19 cellular contexts compared by ENCODE assay signal in genomic region chr1:230401763-230402294, GRCh38. TPM values are rescaled to one million over a fixed set of nuclear protein-coding genes. Genes with fewer than 3 reads are reported as not detected.
DNase-seq lines count a peak whose midpoint lies in the region; TF ChIP-seq lines count a peak whose summit lies in the region.
"Had no signal": no experiment of that assay in that cellular context is flagged by ENCODE, and none has a peak within 500 bp of the region (broad histone marks: within the 10 kb centered on the region; RNA-seq: fewer than 3 reads in every experiment).

No MANE protein-coding gene starts in this region.

- H3K27ac ChIP-seq in angular gyrus (ENCODE audit: low read depth, low read length): peak overlapping the region; percentile 44
- no peak overlapping the region for H3K27ac ChIP-seq in CD8-positive, alpha-beta memory T cell (ENCODE audit: low read depth, low read length)
- H3K27ac ChIP-seq: heart right ventricle, testis had no signal

- no peaks in the 10 kb centered on the region for H3K27me3 ChIP-seq in CD8-positive, alpha-beta memory T cell (ENCODE audit: insufficient read depth, low read length, poor library complexity, severe bottlenecking)
- H3K27me3 ChIP-seq: BE2C, testis had no signal

- no peaks in the 10 kb centered on the region for H3K4me1 Mint-ChIP-seq in CD8-positive, alpha-beta memory T cell
- H3K4me1 Mint-ChIP-seq: naive thymus-derived CD8-positive, alpha-beta T cell had no signal

- no peaks in the 10 kb centered on the region for H3K36me3 Mint-ChIP-seq in CD8-positive, alpha-beta memory T cell
- H3K36me3 Mint-ChIP-seq: activated naive CD8-positive, alpha-beta T cell; naive thymus-derived CD8-positive, alpha-beta T cell had no signal

- H3K27ac Mint-ChIP-seq in CD8-positive, alpha-beta memory T cell: no peak overlapping the region
- H3K27ac Mint-ChIP-seq: activated naive CD8-positive, alpha-beta T cell had no signal

- no peak for TF ChIP-seq CTCF in fibroblast of the aortic adventitia (IDR thresholded peaks at IDR 0.05; ENCODE audit: insufficient read depth, low read length)

- POLR2A ChIA-PET in CD8-positive, alpha-beta memory T cell (lab: Charles Lee): no interaction called here

- no peaks in the 10 kb centered on the region for H3K36me3 ChIP-seq in CD8-positive, alpha-beta memory T cell (ENCODE audit: insufficient read depth, low read length)
- H3K36me3 ChIP-seq: heart right ventricle had no signal

- peaks cover 0 to 2% (median 0%) of the 10 kb centered on the region in 5 donors for H3K9me3 Mint-ChIP-seq in CD8-positive, alpha-beta memory T cell

- CTCF ChIA-PET in CD8-positive, alpha-beta memory T cell (lab: Charles Lee): no interaction called here

- no peak overlapping the region for H3K4me3 ChIP-seq in fibroblast of the aortic adventitia (ENCODE audit: low read depth, low read length)
- H3K4me3 ChIP-seq in CD8-positive, alpha-beta memory T cell (ENCODE audit: low read length): no peak overlapping the region
- H3K4me3 ChIP-seq: heart right ventricle, testis had no signal

- H3K4me1 ChIP-seq in CD8-positive, alpha-beta memory T cell (ENCODE audit: insufficient read depth, low read length): no peaks in the 10 kb centered on the region
- H3K4me1 ChIP-seq: BE2C, testis had no signal

- no peak overlapping the region for H3K4me3 Mint-ChIP-seq in CD8-positive, alpha-beta memory T cell
- H3K4me3 Mint-ChIP-seq: activated naive CD8-positive, alpha-beta T cell; naive thymus-derived CD8-positive, alpha-beta T cell had no signal

- DNase-seq in GM03348 (ENCODE audit: low spot score) (peak; percentile 31), fibroblast of the aortic adventitia (ENCODE audit: low read depth) (peak; percentile 1), non-pigmented ciliary epithelial cell (ENCODE audit: low read depth) (peak; percentile 68), HT-29 (ENCODE audit: low spot score) (no peak), kidney glomerular epithelial cell (lab: John Stamatoyannopoulos, UW) (no peak), NCI-H146 (lab: John Stamatoyannopoulos, UW) (no peak)
- no peak for DNase-seq in CD8-positive, alpha-beta memory T cell
- DNase-seq: activated T-cell treated with anti-CD3 and anti-CD28 coated beads, Interleukin-2, amount 50 U/mL, for 1 hour; BE2C; cerebellar nuclear complex; heart right ventricle; left colon; naive thymus-derived CD8-positive, alpha-beta T cell; NCI-H1694; NCI-H526; stimulated activated CD4-positive, alpha-beta T cell treated with anti-CD3 and anti-CD28 coated beads, Interleukin-2, amount 100 ng/mL, for 48 hours; testis had no signal

- no peaks in the 10 kb centered on the region for H3K9me3 ChIP-seq in CD8-positive, alpha-beta memory T cell (ENCODE audit: low read length)
- H3K9me3 ChIP-seq: BE2C, heart right ventricle, testis had no signal

- H3K27me3 Mint-ChIP-seq in CD8-positive, alpha-beta memory T cell: peaks cover 18 to 57% of the 10 kb centered on the region in 2 donors

RNA-seq across cellular contexts. Expression of gene PGBD5, which starts 24.3 kb away (rescaled TPM):
- not detected in 2 replicates for total RNA-seq in fibroblast of the aortic adventitia (ENCODE audit: low replicate concordance)
- not detected for total RNA-seq in CD8-positive, alpha-beta memory T cell
- polyA plus RNA-seq in CD8-positive, alpha-beta memory T cell: not detected
- total RNA-seq in HT-29 (2014; rRNA removed; shearing (Covaris generic)): not detected in 2 replicates
- total RNA-seq: naive thymus-derived CD8-positive, alpha-beta T cell had no signal
- polyA plus RNA-seq: naive thymus-derived CD8-positive, alpha-beta T cell had no signal

Comparison
In these comparisons a context has a peak if more than half of its experiments do, and no peak if none do; other contexts are left out.
1. DNase-seq: peak in GM03348 (single experiment), fibroblast of the aortic adventitia (single experiment) and non-pigmented ciliary epithelial cell (single experiment); none in CD8-positive, alpha-beta memory T cell (0 of 5), HT-29 (single experiment), kidney glomerular epithelial cell (single experiment) and NCI-H146 (single experiment).